Comparison of ENCODE assay signal across 1 cellular context in the genomic region with DNA sequence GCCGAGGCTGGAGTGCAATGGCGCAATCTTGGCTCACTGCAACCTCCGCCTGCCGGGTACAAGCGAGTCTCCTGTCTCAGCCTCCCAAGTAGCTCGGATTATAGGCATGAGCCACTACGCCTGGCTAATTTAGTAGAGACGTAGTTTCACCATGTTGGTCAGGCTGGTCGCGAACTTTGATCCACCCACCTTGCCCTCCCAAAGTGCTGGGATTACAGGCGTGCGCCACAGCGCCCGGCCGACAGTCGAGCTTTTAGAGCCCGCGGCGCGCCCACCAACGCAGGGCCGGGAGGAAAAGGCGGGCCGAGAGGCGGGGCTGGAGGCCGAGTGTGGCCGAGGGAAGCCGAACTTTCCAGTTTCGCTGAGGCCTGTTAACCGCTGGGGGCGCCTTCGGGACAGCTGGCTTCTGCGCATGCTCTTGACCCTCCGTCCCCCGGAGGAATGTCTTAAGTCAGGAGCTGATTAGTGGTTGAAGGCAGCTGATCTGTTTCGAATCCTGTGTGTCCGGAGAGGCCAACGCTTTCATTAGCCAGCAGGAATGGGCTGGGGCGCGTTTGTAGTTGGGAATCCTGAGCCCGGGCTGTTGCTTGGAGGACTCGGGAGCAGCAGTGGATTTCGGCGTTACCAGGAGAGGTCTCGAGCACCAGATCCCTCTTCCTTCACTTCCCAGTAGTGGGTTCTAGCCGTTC.
TF ChIP-seq lines count a peak whose summit lies in the region.

No MANE protein-coding gene starts in this region.

TF ChIP-seq in HEK293, 187 proteins besides CTCF, POLR2A, EP300 and RAD21 (continued from another document):
- TF ChIP-seq, protein P1, sequence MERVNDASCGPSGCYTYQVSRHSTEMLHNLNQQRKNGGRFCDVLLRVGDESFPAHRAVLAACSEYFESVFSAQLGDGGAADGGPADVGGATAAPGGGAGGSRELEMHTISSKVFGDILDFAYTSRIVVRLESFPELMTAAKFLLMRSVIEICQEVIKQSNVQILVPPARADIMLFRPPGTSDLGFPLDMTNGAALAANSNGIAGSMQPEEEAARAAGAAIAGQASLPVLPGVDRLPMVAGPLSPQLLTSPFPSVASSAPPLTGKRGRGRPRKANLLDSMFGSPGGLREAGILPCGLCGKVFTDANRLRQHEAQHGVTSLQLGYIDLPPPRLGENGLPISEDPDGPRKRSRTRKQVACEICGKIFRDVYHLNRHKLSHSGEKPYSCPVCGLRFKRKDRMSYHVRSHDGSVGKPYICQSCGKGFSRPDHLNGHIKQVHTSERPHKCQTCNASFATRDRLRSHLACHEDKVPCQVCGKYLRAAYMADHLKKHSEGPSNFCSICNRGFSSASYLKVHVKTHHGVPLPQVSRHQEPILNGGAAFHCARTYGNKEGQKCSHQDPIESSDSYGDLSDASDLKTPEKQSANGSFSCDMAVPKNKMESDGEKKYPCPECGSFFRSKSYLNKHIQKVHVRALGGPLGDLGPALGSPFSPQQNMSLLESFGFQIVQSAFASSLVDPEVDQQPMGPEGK (tag by site-specific recombination; IDR thresholded peaks at IDR 0.05): peak; percentile 62; the same call in 1 of the 2 replicates
- TF ChIP-seq ZNF785 (tag by site-specific recombination; IDR thresholded peaks at IDR 0.05) (peak; percentile 67), ZNF24 (tag by site-specific recombination; IDR thresholded peaks at IDR 0.05) (0 out of 2 replicates have a peak, but pooled peaks have one; percentile 49), ZNF426 (tag by site-specific recombination; IDR thresholded peaks at IDR 0.05) (no peak), ZNF37A (tag by site-specific recombination; IDR thresholded peaks at IDR 0.05) (no peak), EGR2 (tag by site-specific recombination; IDR thresholded peaks at IDR 0.05; ENCODE audit: low read depth) (peak; percentile 88), KLF8 (tag by site-specific recombination; IDR thresholded peaks at IDR 0.05) (peak; percentile 64; the same call in 1 of the 2 replicates), TRIM28 (IDR thresholded peaks at IDR 0.05; ENCODE audit: borderline replicate concordance, low read length) (peak; percentile 80; the same call in 1 of the 2 replicates), ZNF623 (tag by site-specific recombination; IDR thresholded peaks at IDR 0.05) (no peak), GFI1B (tag by site-specific recombination; IDR thresholded peaks at IDR 0.05) (no peak), ZNF48 (tag by site-specific recombination; IDR thresholded peaks at IDR 0.05) (no peak), GLIS1 (tag by site-specific recombination; IDR thresholded peaks at IDR 0.05) (peak; percentile 66), ZNF202 (tag by site-specific recombination; IDR thresholded peaks at IDR 0.05; ENCODE audit: borderline replicate concordance) (no peak), ZNF610 (tag by site-specific recombination; IDR thresholded peaks at IDR 0.05; ENCODE audit: borderline replicate concordance) (peak; percentile 23; the same call in 1 of the 2 replicates), SCRT1 (tag by site-specific recombination; IDR thresholded peaks at IDR 0.05; ENCODE audit: borderline replicate concordance) (no peak), SP2 (tag by site-specific recombination; IDR thresholded peaks at IDR 0.05) (peak; percentile 77), ZNF302 (tag by site-specific recombination; IDR thresholded peaks at IDR 0.05; ENCODE audit: low read depth) (no peak), ZFHX2 (tag by site-specific recombination; conservative IDR thresholded peaks at IDR 0.05) (peak; percentile 94), ZNF341 (tag by site-specific recombination; IDR thresholded peaks at IDR 0.05; ENCODE audit: low read depth) (peak; percentile 65)
- TF ChIP-seq, protein P2, sequence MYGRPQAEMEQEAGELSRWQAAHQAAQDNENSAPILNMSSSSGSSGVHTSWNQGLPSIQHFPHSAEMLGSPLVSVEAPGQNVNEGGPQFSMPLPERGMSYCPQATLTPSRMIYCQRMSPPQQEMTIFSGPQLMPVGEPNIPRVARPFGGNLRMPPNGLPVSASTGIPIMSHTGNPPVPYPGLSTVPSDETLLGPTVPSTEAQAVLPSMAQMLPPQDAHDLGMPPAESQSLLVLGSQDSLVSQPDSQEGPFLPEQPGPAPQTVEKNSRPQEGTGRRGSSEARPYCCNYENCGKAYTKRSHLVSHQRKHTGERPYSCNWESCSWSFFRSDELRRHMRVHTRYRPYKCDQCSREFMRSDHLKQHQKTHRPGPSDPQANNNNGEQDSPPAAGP (tag by site-specific recombination; IDR thresholded peaks at IDR 0.05): 0 out of 2 replicates have a peak, but pooled peaks have one; percentile 73
- TF ChIP-seq, protein P3, sequence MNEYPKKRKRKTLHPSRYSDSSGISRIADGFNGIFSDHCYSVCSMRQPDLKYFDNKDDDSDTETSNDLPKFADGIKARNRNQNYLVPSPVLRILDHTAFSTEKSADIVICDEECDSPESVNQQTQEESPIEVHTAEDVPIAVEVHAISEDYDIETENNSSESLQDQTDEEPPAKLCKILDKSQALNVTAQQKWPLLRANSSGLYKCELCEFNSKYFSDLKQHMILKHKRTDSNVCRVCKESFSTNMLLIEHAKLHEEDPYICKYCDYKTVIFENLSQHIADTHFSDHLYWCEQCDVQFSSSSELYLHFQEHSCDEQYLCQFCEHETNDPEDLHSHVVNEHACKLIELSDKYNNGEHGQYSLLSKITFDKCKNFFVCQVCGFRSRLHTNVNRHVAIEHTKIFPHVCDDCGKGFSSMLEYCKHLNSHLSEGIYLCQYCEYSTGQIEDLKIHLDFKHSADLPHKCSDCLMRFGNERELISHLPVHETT (tag by site-specific recombination; IDR thresholded peaks at IDR 0.05): peak; percentile 16; the same call in 1 of the 2 replicates
- TF ChIP-seq, protein P4, sequence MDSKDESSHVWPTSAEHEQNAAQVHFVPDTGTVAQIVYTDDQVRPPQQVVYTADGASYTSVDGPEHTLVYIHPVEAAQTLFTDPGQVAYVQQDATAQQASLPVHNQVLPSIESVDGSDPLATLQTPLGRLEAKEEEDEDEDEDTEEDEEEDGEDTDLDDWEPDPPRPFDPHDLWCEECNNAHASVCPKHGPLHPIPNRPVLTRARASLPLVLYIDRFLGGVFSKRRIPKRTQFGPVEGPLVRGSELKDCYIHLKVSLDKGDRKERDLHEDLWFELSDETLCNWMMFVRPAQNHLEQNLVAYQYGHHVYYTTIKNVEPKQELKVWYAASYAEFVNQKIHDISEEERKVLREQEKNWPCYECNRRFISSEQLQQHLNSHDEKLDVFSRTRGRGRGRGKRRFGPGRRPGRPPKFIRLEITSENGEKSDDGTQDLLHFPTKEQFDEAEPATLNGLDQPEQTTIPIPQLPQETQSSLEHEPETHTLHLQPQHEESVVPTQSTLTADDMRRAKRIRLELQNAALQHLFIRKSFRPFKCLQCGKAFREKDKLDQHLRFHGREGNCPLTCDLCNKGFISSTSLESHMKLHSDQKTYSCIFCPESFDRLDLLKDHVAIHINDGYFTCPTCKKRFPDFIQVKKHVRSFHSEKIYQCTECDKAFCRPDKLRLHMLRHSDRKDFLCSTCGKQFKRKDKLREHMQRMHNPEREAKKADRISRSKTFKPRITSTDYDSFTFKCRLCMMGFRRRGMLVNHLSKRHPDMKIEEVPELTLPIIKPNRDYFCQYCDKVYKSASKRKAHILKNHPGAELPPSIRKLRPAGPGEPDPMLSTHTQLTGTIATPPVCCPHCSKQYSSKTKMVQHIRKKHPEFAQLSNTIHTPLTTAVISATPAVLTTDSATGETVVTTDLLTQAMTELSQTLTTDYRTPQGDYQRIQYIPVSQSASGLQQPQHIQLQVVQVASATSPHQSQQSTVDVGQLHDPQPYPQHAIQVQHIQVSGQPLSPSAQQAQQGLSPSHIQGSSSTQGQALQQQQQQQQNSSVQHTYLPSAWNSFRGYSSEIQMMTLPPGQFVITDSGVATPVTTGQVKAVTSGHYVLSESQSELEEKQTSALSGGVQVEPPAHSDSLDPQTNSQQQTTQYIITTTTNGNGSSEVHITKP (tag by site-specific recombination; IDR thresholded peaks at IDR 0.05): peak; percentile 56
- TF ChIP-seq, protein P5, sequence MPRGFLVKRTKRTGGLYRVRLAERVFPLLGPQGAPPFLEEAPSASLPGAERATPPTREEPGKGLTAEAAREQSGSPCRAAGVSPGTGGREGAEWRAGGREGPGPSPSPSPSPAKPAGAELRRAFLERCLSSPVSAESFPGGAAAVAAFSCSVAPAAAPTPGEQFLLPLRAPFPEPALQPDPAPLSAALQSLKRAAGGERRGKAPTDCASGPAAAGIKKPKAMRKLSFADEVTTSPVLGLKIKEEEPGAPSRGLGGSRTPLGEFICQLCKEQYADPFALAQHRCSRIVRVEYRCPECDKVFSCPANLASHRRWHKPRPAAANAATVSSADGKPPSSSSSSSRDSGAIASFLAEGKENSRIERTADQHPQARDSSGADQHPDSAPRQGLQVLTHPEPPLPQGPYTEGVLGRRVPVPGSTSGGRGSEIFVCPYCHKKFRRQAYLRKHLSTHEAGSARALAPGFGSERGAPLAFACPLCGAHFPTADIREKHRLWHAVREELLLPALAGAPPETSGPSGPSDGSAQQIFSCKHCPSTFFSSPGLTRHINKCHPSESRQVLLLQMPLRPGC (tag by site-specific recombination; IDR thresholded peaks at IDR 0.05): peak; percentile 88
- TF ChIP-seq, protein P6, sequence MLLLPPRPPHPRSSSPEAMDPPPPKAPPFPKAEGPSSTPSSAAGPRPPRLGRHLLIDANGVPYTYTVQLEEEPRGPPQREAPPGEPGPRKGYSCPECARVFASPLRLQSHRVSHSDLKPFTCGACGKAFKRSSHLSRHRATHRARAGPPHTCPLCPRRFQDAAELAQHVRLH (tag by site-specific recombination; IDR thresholded peaks at IDR 0.05): peak; percentile 68; the same call in 1 of the 2 replicates
- TF ChIP-seq, protein P7, sequence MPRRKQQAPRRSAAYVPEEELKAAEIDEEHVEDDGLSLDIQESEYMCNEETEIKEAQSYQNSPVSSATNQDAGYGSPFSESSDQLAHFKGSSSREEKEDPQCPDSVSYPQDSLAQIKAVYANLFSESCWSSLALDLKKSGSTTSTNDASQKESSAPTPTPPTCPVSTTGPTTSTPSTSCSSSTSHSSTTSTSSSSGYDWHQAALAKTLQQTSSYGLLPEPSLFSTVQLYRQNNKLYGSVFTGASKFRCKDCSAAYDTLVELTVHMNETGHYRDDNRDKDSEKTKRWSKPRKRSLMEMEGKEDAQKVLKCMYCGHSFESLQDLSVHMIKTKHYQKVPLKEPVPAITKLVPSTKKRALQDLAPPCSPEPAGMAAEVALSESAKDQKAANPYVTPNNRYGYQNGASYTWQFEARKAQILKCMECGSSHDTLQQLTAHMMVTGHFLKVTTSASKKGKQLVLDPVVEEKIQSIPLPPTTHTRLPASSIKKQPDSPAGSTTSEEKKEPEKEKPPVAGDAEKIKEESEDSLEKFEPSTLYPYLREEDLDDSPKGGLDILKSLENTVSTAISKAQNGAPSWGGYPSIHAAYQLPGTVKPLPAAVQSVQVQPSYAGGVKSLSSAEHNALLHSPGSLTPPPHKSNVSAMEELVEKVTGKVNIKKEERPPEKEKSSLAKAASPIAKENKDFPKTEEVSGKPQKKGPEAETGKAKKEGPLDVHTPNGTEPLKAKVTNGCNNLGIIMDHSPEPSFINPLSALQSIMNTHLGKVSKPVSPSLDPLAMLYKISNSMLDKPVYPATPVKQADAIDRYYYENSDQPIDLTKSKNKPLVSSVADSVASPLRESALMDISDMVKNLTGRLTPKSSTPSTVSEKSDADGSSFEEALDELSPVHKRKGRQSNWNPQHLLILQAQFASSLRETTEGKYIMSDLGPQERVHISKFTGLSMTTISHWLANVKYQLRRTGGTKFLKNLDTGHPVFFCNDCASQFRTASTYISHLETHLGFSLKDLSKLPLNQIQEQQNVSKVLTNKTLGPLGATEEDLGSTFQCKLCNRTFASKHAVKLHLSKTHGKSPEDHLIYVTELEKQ (tag by site-specific recombination; IDR thresholded peaks at IDR 0.05; ENCODE audit: borderline replicate concordance): peak; percentile 17; the same call in 1 of the 2 replicates
- TF ChIP-seq, protein P8, sequence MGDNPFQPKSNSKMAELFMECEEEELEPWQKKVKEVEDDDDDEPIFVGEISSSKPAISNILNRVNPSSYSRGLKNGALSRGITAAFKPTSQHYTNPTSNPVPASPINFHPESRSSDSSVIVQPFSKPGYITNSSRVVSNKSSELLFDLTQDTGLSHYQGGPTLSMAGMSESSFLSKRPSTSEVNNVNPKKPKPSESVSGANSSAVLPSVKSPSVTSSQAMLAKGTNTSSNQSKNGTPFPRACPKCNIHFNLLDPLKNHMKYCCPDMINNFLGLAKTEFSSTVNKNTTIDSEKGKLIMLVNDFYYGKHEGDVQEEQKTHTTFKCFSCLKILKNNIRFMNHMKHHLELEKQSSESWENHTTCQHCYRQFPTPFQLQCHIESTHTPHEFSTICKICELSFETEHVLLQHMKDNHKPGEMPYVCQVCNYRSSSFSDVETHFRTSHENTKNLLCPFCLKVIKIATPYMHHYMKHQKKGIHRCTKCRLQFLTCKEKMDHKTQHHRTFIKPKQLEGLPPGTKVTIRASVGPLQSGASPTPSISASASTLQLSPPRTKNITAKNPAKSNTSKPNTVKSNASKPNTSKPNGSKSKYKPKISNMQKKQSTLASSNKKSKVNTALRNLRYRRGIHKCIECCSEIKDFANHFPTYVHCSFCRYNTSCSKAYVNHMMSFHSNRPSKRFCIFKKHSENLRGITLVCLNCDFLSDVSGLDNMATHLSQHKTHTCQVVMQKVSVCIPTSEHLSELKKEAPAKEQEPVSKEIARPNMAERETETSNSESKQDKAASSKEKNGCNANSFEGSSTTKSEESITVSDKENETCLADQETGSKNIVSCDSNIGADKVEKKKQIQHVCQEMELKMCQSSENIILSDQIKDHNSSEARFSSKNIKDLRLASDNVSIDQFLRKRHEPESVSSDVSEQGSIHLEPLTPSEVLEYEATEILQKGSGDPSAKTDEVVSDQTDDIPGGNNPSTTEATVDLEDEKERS (tag by site-specific recombination; IDR thresholded peaks at IDR 0.05): 0 out of 2 replicates have a peak, but pooled peaks have one; percentile 56
